11 cellular contexts compared by ENCODE assay signal in the genomic region with DNA sequence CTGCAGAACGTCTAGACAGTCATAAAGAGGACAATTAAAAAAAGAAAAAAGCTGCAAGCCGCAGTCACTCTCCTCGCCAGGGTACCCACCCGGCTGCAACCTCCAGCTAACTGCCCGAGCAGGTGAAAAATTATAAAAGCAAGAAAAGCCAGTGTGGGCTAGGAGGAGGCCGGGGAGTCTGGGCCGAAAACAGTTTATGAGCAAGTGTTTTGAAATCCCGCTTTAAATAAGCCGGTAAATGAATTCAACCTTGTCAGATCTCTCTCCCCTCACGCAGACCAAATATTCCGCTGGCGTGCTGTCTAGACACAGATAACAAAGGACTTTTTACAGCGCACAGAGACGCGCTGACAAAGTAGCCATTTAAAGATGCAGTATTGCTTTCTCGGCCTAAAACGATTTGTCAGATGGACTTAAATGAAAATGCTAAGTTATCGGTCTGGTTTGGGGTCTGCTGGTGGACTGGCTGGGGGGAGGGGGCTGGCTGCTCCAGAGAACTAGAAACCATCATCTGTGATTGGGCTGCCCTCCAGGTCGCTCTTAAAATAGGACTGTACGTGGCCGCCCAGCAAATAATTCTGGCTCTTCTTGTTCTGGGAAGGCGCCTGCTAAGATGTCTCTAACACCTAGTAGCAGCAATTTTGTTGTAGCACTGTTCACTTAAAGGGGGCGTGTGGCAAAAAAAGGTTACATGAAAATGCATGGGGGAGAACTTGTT. TPM values are rescaled to one million over a fixed set of nuclear protein-coding genes. Genes with fewer than 3 reads are reported as not detected.
DNase-seq lines count a peak whose midpoint lies in the region; ATAC-seq, FAIRE-seq and TF ChIP-seq lines count a peak whose summit lies in the region.
"Had no signal": no experiment of that assay in that cellular context is flagged by ENCODE, and none has a peak within 500 bp of the region (broad histone marks: within the 10 kb centered on the region; RNA-seq: fewer than 3 reads in every experiment).

No MANE protein-coding gene starts in this region.

- intact Hi-C loops in heart right ventricle (cut with DNase I), result no loop called here
- intact Hi-C loops in sigmoid colon (cut with DNase I), result loop anchor here (10.0 kb wide), 1 partner anchor 60 kb away; no protein-coding TSS in a partner anchor

- TF ChIP-seq CTCF in RWPE2 (IDR thresholded peaks at IDR 0.05; ENCODE audit: poor library complexity, severe bottlenecking), result no peak
- TF ChIP-seq CTCF in heart right ventricle (IDR thresholded peaks at IDR 0.05), result no peak
- TF ChIP-seq CTCF in sigmoid colon (IDR thresholded peaks at IDR 0.05), result no peak

- 19 to 38% methylated on average over 23 of the region's 23 CpGs for WGBS in heart right ventricle, 2 donors
- 32 to 61% methylated on average over 23 of the region's 23 CpGs for WGBS in sigmoid colon, 2 donors

- no peaks in the 10 kb centered on the region for H3K27me3 ChIP-seq in RWPE2 (ENCODE audit: insufficient read depth, poor library complexity, severe bottlenecking)
- H3K27me3 ChIP-seq in heart right ventricle, result no peaks in the 10 kb centered on the region
- H3K27me3 ChIP-seq in sigmoid colon, result no peaks in the 10 kb centered on the region

- FAIRE-seq in HTR-8/SVneo (lab: Jason Lieb, UNC) (peak; percentile 83), RCC 7860 (lab: Jason Lieb, UNC) (no peak)

- peaks cover 60% of the 10 kb centered on the region for H3K4me1 ChIP-seq in RWPE2 (ENCODE audit: insufficient read depth, poor library complexity, severe bottlenecking)
- peaks cover 36 to 96% (median 57%) of the 10 kb centered on the region in 9 donors for H3K4me1 ChIP-seq in heart right ventricle
- peaks cover 0 to 71% (median 40%) of the 10 kb centered on the region in 4 donors for H3K4me1 ChIP-seq in sigmoid colon
- H3K4me1 ChIP-seq: Caco-2 had no signal

- DNase-seq in HTR-8/SVneo (ENCODE audit: insufficient read length, low spot score) (no peak), RWPE2 (ENCODE audit: low spot score) (no peak), heart right ventricle (peak in 1 of 2 donors; percentile 35), sigmoid colon (no peak), left lobe of liver (ENCODE audit: low spot score) (no peak), activated gamma-delta T cell treated with Interleukin-2 at 50 U/mL for 16 hours (no peak), RCC 7860 (ENCODE audit: low spot score) (no peak)
- DNase-seq in stimulated activated CD4-positive, alpha-beta T cell treated with anti-CD3 and anti-CD28 coated beads, Interleukin-4, amount 100 ng/mL, for 24 hours, result no peak
- DNase-seq: activated naive CD8-positive, alpha-beta T cell treated with anti-CD3 and anti-CD28 coated beads, Interleukin-2, amount 10 ng/mL, durations not matched to agents 7 days and 5 days; Caco-2; NCI-H524 treated with DMSO at 0.1 percent for 48 hours had no signal

- TF ChIP-seq EP300 in sigmoid colon (IDR thresholded peaks at IDR 0.05), result no peak

- ATAC-seq in RWPE2 (ENCODE audit: low read depth), result no peak
- peak in 7 of 8 donors; percentile 36 to 74 (median 61) for ATAC-seq in heart right ventricle
- ATAC-seq in left lobe of liver, result no peak

- H3K9me3 ChIP-seq in RWPE2 (ENCODE audit: severe bottlenecking) (no peaks in the 10 kb centered on the region), heart right ventricle (no peaks in the 10 kb centered on the region), sigmoid colon (no peaks in the 10 kb centered on the region)
- H3K9me3 ChIP-seq: Caco-2 had no signal

- H3K27ac ChIP-seq in RWPE2 (ENCODE audit: poor library complexity, severe bottlenecking), result peak overlapping the region; percentile 100
- H3K27ac ChIP-seq in heart right ventricle, result peak overlapping the region in 7 of 10 donors; percentile 14 to 75 (median 64)
- peak overlapping the region; percentile 28 to 72 (median 64) for H3K27ac ChIP-seq in sigmoid colon

- no peak for TF ChIP-seq POLR2A in sigmoid colon (IDR thresholded peaks at IDR 0.05)

- H3K36me3 ChIP-seq in RWPE2 (ENCODE audit: low read depth) (peaks cover 84% of the 10 kb centered on the region), heart right ventricle (peaks cover 0 to under 1% (median 0%) of the 10 kb centered on the region in 9 donors), sigmoid colon (no peaks in the 10 kb centered on the region)

- H3K4me3 ChIP-seq in RWPE2 (ENCODE audit: severe bottlenecking), result no peak overlapping the region
- H3K4me3 ChIP-seq in heart right ventricle, result peak overlapping the region in 6 of 10 donors; percentile 8 to 23 (median 16)
- H3K4me3 ChIP-seq in sigmoid colon, result peak overlapping the region in 3 of 4 donors; percentile 19 to 28 (median 20)

RNA-seq across cellular contexts. Expression of gene PMEPA1, which starts 24.5 kb away (rescaled TPM):
- total RNA-seq in heart right ventricle, result 10 to 100 TPM; 16.1 to 39.2 (median 30.4) TPM
- 10 to 100 TPM; 10.5 to 81.8 TPM for polyA plus RNA-seq in heart right ventricle
- 10 to 100 TPM in 1 of 4 donors, 1 to 10 TPM in 3; 3.9 to 23.3 (median 7.5) TPM for total RNA-seq in sigmoid colon
- 10 to 100 TPM in 1 of 3 donors, 1 to 10 TPM in 2; 3.6 to 16.8 (median 6.5) TPM for polyA plus RNA-seq in sigmoid colon
- 5.2 TPM for total RNA-seq in left lobe of liver

Comparison
In these comparisons a context has a peak if more than half of its experiments do, and no peak if none do; other contexts are left out.
1. ATAC-seq: peak in heart right ventricle (7 of 8); none in RWPE2 (single experiment) and left lobe of liver (single experiment).
2. Peak in every context shown above with its lines, with median percentiles within 50 percentile points of each other: H3K27ac ChIP-seq.